ENCODE assay signal across 13 cellular contexts in genomic region chr5:60490597-60491166, GRCh38.
"Had no signal": no experiment of that assay in that cellular context is flagged by ENCODE, and none has a peak within 500 bp of the region (broad histone marks: within the 10 kb centered on the region; RNA-seq: fewer than 3 reads in every experiment).

No MANE protein-coding gene starts in this region.

- H3K36me3 ChIP-seq: cardiac muscle cell, right atrium auricular region had no signal

- H3K27ac ChIP-seq: cardiac muscle cell, right atrium auricular region had no signal

- H3K27me3 ChIP-seq: cardiac muscle cell, right atrium auricular region had no signal

- ATAC-seq: activated CD8-positive, alpha-beta memory T cell treated with anti-CD3 and anti-CD28 coated beads, Interleukin-2, amount 10 ng/mL, durations not matched to agents 7 days and 5 days; activated naive CD4-positive, alpha-beta T cell treated with anti-CD3 and anti-CD28 coated beads, Interleukin-2, amount 50 U/mL, for 72 hours had no signal

- H3K9me3 ChIP-seq: right atrium auricular region had no signal

- FAIRE-seq: colon had no signal

- DNase-seq: activated CD4-positive, alpha-beta T cell treated with anti-CD3 and anti-CD28 coated beads, Interleukin-2, amount 50 U/mL, for 48 hours; activated CD4-positive, CD25-positive, alpha-beta regulatory T cell treated with anti-CD3 and anti-CD28 coated beads, Interleukin-2, amount 50 U/mL, for 72 hours; activated CD8-positive, alpha-beta memory T cell treated with anti-CD3 and anti-CD28 coated beads, Interleukin-2, amount 10 ng/mL, durations not matched to agents 7 days and 5 days; activated effector memory CD4-positive, alpha-beta T cell treated with Interleukin-2 at 50 U/mL for 16 hours; activated T-cell treated with anti-CD3 and anti-CD28 coated beads, Interleukin-2, amount 50 U/mL, for 24 hours; amygdala; effector CD8-positive, alpha-beta T cell; hypothalamus had no signal

- H3K4me1 ChIP-seq: right atrium auricular region had no signal

- H3K4me2 ChIP-seq: smooth muscle cell had no signal

- H3K4me3 ChIP-seq: cardiac muscle cell, right atrium auricular region, smooth muscle cell had no signal
